Comparison of ENCODE assay signal across 24 cellular contexts in genomic region chr10:22767859-22768258, GRCh38. TPM values are rescaled to one million over a fixed set of nuclear protein-coding genes. Genes with fewer than 3 reads are reported as not detected.
DNase-seq lines count a peak whose midpoint lies in the region; ATAC-seq and TF ChIP-seq lines count a peak whose summit lies in the region.
"Had no signal": no experiment of that assay in that cellular context is flagged by ENCODE, and none has a peak within 500 bp of the region (broad histone marks: within the 10 kb centered on the region; RNA-seq: fewer than 3 reads in every experiment).

No MANE protein-coding gene starts in this region.

- no peak overlapping the region for H2AFZ ChIP-seq in OCI-LY7 (ENCODE audit: low read length)

- DNase-seq in left ventricle myocardium inferior = no peak
- DNase-seq in right atrium auricular region (ENCODE audit: low spot score) = no peak
- DNase-seq in dorsolateral prefrontal cortex = no peak
- peak; percentile 48 for DNase-seq in midbrain (lab: John Stamatoyannopoulos, UW)
- DNase-seq in C1 segment of cervical spinal cord (lab: John Stamatoyannopoulos, UW) = no peak
- DNase-seq in OCI-LY7 (ENCODE audit: low spot score) = no peak
- no peak for DNase-seq in mucosa of descending colon
- DNase-seq: 8988T; ACHN; CD4-positive, CD25-positive, alpha-beta regulatory T cell; DMS153; DND-41; Karpas-422; NCI-H1092 treated with DMSO at 0.1 percent for 48 hours; NCI-H1436; NCI-H187; NCI-H2081 treated with DMSO at 0.1 percent for 48 hours; NCI-H2171; NCI-H226; NCI-H510A; NCI-H69; SIG-M5 had no signal

- CTCF ChIA-PET in OCI-LY7 (lab: Charles Lee; ENCODE audit: unreplicated experiment) = no interaction called here

- no peaks in the 10 kb centered on the region for H4K20me1 ChIP-seq in OCI-LY7 (ENCODE audit: insufficient read depth, low read length)

- no TSS peak for BruUV-seq in OCI-LY7 (replicated peaks; lab: Mats Ljungman, UMichigan)

- H3K36me3 ChIP-seq in left ventricle myocardium inferior (no peaks in the 10 kb centered on the region), right atrium auricular region (no peaks in the 10 kb centered on the region), OCI-LY7 (ENCODE audit: insufficient read depth, low read length) (no peaks in the 10 kb centered on the region), mucosa of descending colon (ENCODE audit: low read depth) (no peaks in the 10 kb centered on the region)

- peaks cover 8% of the 10 kb centered on the region for H3K9me3 ChIP-seq in left ventricle myocardium inferior (replicated peaks)
- peaks cover 0 to 7% of the 10 kb centered on the region in 2 donors for H3K9me3 ChIP-seq in right atrium auricular region
- no peaks in the 10 kb centered on the region; the same call in 1 of the 2 replicates for H3K9me3 ChIP-seq in OCI-LY7 (ENCODE audit: low read length)
- H3K9me3 ChIP-seq in mucosa of descending colon = no peaks in the 10 kb centered on the region

- H3K79me2 ChIP-seq in OCI-LY7 (ENCODE audit: insufficient read depth, low read depth, low read length) = no peaks in the 10 kb centered on the region

- H3K4me3 ChIP-seq in left ventricle myocardium inferior = no peak overlapping the region
- no peak overlapping the region for H3K4me3 ChIP-seq in right atrium auricular region
- H3K4me3 ChIP-seq in dorsolateral prefrontal cortex = no peak overlapping the region
- H3K4me3 ChIP-seq in OCI-LY7 (ENCODE audit: low read depth, low read length, poor library complexity, severe bottlenecking) = no peak overlapping the region
- no peak overlapping the region for H3K4me3 ChIP-seq in mucosa of descending colon

- H3K4me1 ChIP-seq in left ventricle myocardium inferior (peaks cover 11% of the 10 kb centered on the region), right atrium auricular region (peaks cover 0 to 18% of the 10 kb centered on the region in 2 donors), OCI-LY7 (ENCODE audit: insufficient read depth, low read length, poor library complexity, severe bottlenecking) (peaks cover 27% of the 10 kb centered on the region), mucosa of descending colon (ENCODE audit: low read depth) (no peaks in the 10 kb centered on the region)

- peak overlapping the region; percentile 42 for H3K27ac ChIP-seq in left ventricle myocardium inferior (replicated peaks)
- peak overlapping the region in 1 of 2 donors; percentile 62 for H3K27ac ChIP-seq in right atrium auricular region
- peak overlapping the region in 38 of 59 donors; percentile 1 to 99 (median 45) for H3K27ac ChIP-seq in dorsolateral prefrontal cortex
- no peak overlapping the region for H3K27ac ChIP-seq in OCI-LY7 (ENCODE audit: low read depth, low read length, poor library complexity, severe bottlenecking)
- H3K27ac ChIP-seq: RWPE1 had no signal

- no peak for TF ChIP-seq CTCF in left ventricle myocardium inferior (IDR thresholded peaks at IDR 0.05; ENCODE audit: borderline replicate concordance)
- TF ChIP-seq CTCF in right atrium auricular region (IDR thresholded peaks at IDR 0.05) = no peak
- no peak for TF ChIP-seq CTCF in dorsolateral prefrontal cortex (IDR thresholded peaks at IDR 0.05 in 54 of 56, conservative IDR thresholded peaks at IDR 0.05 in 2 of 56; ENCODE audit: low read depth in 1 of 56, partially characterized antibody in 56 of 56)
- no peak for TF ChIP-seq CTCF in OCI-LY7 (conservative IDR thresholded peaks at IDR 0.05; ENCODE audit: low read length)
- TF ChIP-seq CTCF in mucosa of descending colon (IDR thresholded peaks at IDR 0.05) = no peak

- POLR2A ChIA-PET in OCI-LY7 (lab: Charles Lee) = interaction anchor here (0.8 kb wide), 1 partner anchor 93 kb away, joined by 3 read pairs; no protein-coding TSS in a partner anchor

- no peak overlapping the region for H3K4me2 ChIP-seq in OCI-LY7 (ENCODE audit: low read length)

- intact Hi-C loops in left ventricle myocardium inferior (cut with micrococcal nuclease) (no loop called here), dorsolateral prefrontal cortex (cut with DNase I) (no loop called here), OCI-LY7 (cut with micrococcal nuclease; ENCODE audit: unreplicated experiment) (loop anchor here (5.0 kb wide), 1 partner anchor 136 kb away; no protein-coding TSS in a partner anchor), mucosa of descending colon (cut with DNase I, micrococcal nuclease) (no loop called here)

- ATAC-seq in mucosa of descending colon = no peak
- ATAC-seq: Panc1 had no signal

- H3K9me2 ChIP-seq in OCI-LY7 (ENCODE audit: insufficient read depth, low read length) = no peaks in the 10 kb centered on the region

- no peaks in the 10 kb centered on the region for H3K27me3 ChIP-seq in left ventricle myocardium inferior (ENCODE audit: low read depth)
- H3K27me3 ChIP-seq in right atrium auricular region = no peaks in the 10 kb centered on the region
- H3K27me3 ChIP-seq in dorsolateral prefrontal cortex = no peaks in the 10 kb centered on the region

RNA-seq across cellular contexts. Expression of gene PIP4K2A, which starts 53.5 kb away (rescaled TPM):
- 12.6 TPM for total RNA-seq in left ventricle myocardium inferior
- 10 to 100 TPM; 12.1 to 18.3 TPM for total RNA-seq in right atrium auricular region
- 100 to 1,000 TPM in 115 of 120 experiments, 10 to 100 TPM in 5; 77.5 to 992 (median 272) TPM for total RNA-seq in dorsolateral prefrontal cortex
- 32.5 and 37.9 TPM in 2 replicates for total RNA-seq in OCI-LY7 (2014; rRNA removed; shearing (Covaris generic))
- total RNA-seq in OCI-LY7 (2022) = 42.6 and 43.3 TPM in 2 replicates
- 10 to 100 TPM; 17.2 to 29.4 (median 21.2) TPM for total RNA-seq in mucosa of descending colon
